Comparison of ENCODE assay signal across 8 cellular contexts in the genomic region with DNA sequence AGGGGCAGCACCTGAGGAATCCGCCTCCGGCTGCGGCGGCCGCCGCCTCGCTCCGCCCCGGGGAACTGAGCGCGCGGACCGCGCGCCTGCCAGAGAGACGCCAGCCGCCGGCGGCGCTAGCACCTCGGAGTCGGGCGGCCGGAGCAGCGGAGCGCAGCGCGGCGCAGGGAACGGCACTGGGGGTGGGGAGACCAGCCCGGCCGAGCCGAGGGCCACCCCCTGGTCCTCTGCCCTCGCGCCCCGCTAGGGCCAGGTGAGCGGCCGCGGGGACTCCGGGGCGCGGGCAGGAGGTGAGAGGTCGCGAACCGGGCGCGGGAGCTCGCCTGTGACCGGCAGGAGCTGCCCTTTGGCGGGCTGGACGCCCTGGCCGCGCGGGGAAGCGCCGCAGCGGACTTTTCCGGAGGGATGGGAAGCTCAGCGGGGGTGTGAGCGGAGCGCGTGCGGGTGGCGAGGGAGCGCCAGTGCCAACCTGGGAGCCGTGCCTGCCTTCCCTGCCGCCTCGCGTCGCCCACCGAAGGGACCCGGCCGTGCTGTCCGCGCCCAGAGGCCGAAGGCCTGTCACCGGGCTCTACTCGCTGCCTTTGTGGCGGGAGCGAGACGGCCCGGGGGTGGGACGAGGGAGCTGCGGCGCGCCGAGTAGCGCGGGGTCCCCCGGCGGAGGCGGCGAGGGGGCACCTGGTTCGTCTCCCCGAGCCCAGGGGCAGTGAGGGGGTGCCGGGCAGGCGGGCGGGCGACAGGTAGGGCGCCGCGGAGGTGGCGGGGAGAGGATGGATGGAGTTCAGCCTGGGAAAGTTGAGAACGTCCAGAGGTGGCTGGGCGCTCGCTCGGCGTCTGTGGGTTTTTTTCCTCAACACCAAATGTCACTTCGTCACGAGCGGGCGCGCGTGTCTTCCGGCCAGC. TPM values are rescaled to one million over a fixed set of nuclear protein-coding genes. Genes with fewer than 3 reads are reported as not detected.
DNase-seq lines count a peak whose midpoint lies in the region; ATAC-seq and TF ChIP-seq lines count a peak whose summit lies in the region.

GREB1L (plus strand) TSS at position 92 of the 900 bp plus-strand sequence. CDS start 141,287 bp downstream, outside the sequence.

- no peaks in the 10 kb centered on the region for H3K9me3 Mint-ChIP-seq in T-helper 2 cell treated with Interferon-gamma antibody and Interleukin-4, amounts not matched to agents 5 μg/mL and 100 μg/mL, for 36 hours
- H3K9me3 Mint-ChIP-seq in naive B cell (peaks cover 0 to 5% (median 3%) of the 10 kb centered on the region in 7 donors), type B pancreatic cell (no peaks in the 10 kb centered on the region)

- peaks cover 57% of the 10 kb centered on the region for H3K27me3 Mint-ChIP-seq in T-helper 2 cell treated with Interferon-gamma antibody and Interleukin-4, amounts not matched to agents 5 μg/mL and 100 μg/mL, for 36 hours (ENCODE audit: low read depth)
- H3K27me3 Mint-ChIP-seq in naive B cell, result peaks cover 45 to 71% (median 55%) of the 10 kb centered on the region in 3 donors
- peaks cover 53% of the 10 kb centered on the region for H3K27me3 Mint-ChIP-seq in type B pancreatic cell

- H3K79me2 ChIP-seq in fibroblast of lung (ENCODE audit: control insufficient read depth, insufficient read depth, low read length), result no peaks in the 10 kb centered on the region

- peak within 1 kb of the TSS; percentile 23 for H3K9ac ChIP-seq in fibroblast of lung (ENCODE audit: insufficient read depth, low read length)

- TF ChIP-seq CTCF in GM06990 (IDR thresholded peaks at IDR 0.05; ENCODE audit: insufficient read depth, low read length, poor library complexity, severe bottlenecking) (no peak), fibroblast of lung (conservative IDR thresholded peaks at IDR 0.05 in 1 of 2, IDR thresholded peaks at IDR 0.05 in 1 of 2; ENCODE audit: low read depth in 1 of 2, low read length in 2 of 2) (no peak), type B pancreatic cell (conservative IDR thresholded peaks at IDR 0.05) (peak; percentile 60)

- peak; percentile 14 for DNase-seq in GM06990 (ENCODE audit: extremely low read depth, insufficient read length)
- DNase-seq in HT1080 (ENCODE audit: low read depth), result peak; percentile 67
- no peak for DNase-seq in T-helper 2 cell treated with Interferon-gamma antibody and Interleukin-4, amounts not matched to agents 5 μg/mL and 100 μg/mL, for 36 hours (ENCODE audit: low spot score)
- DNase-seq in fibroblast of lung (ENCODE audit: low read depth in 2 of 2), result peak; percentile 21 to 69
- DNase-seq in naive B cell, result no peak
- DNase-seq in type B pancreatic cell (ENCODE audit: extremely low spot score, unreplicated experiment), result peak; percentile 83
- no peak for DNase-seq in activated effector memory CD4-positive, alpha-beta T cell treated with anti-CD3 and anti-CD28 coated beads, Interleukin-2, amount 50 U/mL, for 16 hours
- DNase-seq in LoVo (ENCODE audit: low spot score), result no peak

- H3K36me3 Mint-ChIP-seq in T-helper 2 cell treated with Interferon-gamma antibody and Interleukin-4, amounts not matched to agents 5 μg/mL and 100 μg/mL, for 36 hours (ENCODE audit: low read depth), result no peaks in the 10 kb centered on the region
- H3K36me3 Mint-ChIP-seq in naive B cell, result no peaks in the 10 kb centered on the region
- no peaks in the 10 kb centered on the region for H3K36me3 Mint-ChIP-seq in type B pancreatic cell

- peak within 1 kb of the TSS; percentile 75 for H3K4me2 ChIP-seq in fibroblast of lung (ENCODE audit: extremely low read depth, insufficient read depth, low read length)

- H3K4me3 ChIP-seq in GM06990 (replicated peaks; ENCODE audit: low read depth, low read length) (no peak within 1 kb of the TSS), fibroblast of lung (replicated peaks in 1 of 4; ENCODE audit: control extremely low read depth in 1 of 4, insufficient read depth in 1 of 4, low read depth in 3 of 4, low read length in 4 of 4) (peak within 1 kb of the TSS; percentile 12 to 49 (median 41))

- no peaks in the 10 kb centered on the region for H3K4me1 ChIP-seq in fibroblast of lung (ENCODE audit: control insufficient read depth, extremely low read depth, insufficient read depth, low read length)

- peak within 1 kb of the TSS; percentile 9 for H2AFZ ChIP-seq in fibroblast of lung (ENCODE audit: low read length)

- H3K36me3 ChIP-seq in GM06990 (ENCODE audit: control insufficient read depth, insufficient read depth, low read length) (no peaks in the 10 kb centered on the region), fibroblast of lung (ENCODE audit: control insufficient read depth, insufficient read depth, low read length) (no peaks in the 10 kb centered on the region)

- H3K4me1 Mint-ChIP-seq in T-helper 2 cell treated with Interferon-gamma antibody and Interleukin-4, amounts not matched to agents 5 μg/mL and 100 μg/mL, for 36 hours (ENCODE audit: low read depth), result no peaks in the 10 kb centered on the region
- H3K4me1 Mint-ChIP-seq in naive B cell (peaks cover 0 to 10% (median 5%) of the 10 kb centered on the region in 3 donors), type B pancreatic cell (ENCODE audit: unreplicated experiment) (no peaks in the 10 kb centered on the region)

- ATAC-seq in naive B cell (ENCODE audit: low read depth in 2 of 2), result no peak

- H4K20me1 ChIP-seq in fibroblast of lung (ENCODE audit: control insufficient read depth, extremely low read depth, insufficient read depth, low read length), result no peaks in the 10 kb centered on the region

- H3K9me3 ChIP-seq in fibroblast of lung (ENCODE audit: control insufficient read depth, insufficient read depth, low read depth, low read length), result no peaks in the 10 kb centered on the region

- H3K27ac ChIP-seq in fibroblast of lung (ENCODE audit: insufficient read depth, low read length), result no peak within 1 kb of the TSS

- H3K4me3 Mint-ChIP-seq in T-helper 2 cell treated with Interferon-gamma antibody and Interleukin-4, amounts not matched to agents 5 μg/mL and 100 μg/mL, for 36 hours, result peak within 1 kb of the TSS; percentile 40
- H3K4me3 Mint-ChIP-seq in naive B cell (peak within 1 kb of the TSS in 7 of 8 donors; percentile 42 to 82 (median 65)), type B pancreatic cell (peak within 1 kb of the TSS; percentile 89)

- H3K27me3 ChIP-seq in GM06990 (replicated peaks; ENCODE audit: control insufficient read depth, insufficient read depth, low read length) (no peaks in the 10 kb centered on the region; the same call in none of the 2 replicates), fibroblast of lung (ENCODE audit: control insufficient read depth, insufficient read depth, low read length) (peaks cover 31% of the 10 kb centered on the region)

- H3K27ac Mint-ChIP-seq in T-helper 2 cell treated with Interferon-gamma antibody and Interleukin-4, amounts not matched to agents 5 μg/mL and 100 μg/mL, for 36 hours, result no peak within 1 kb of the TSS
- peak within 1 kb of the TSS in 1 of 6 donors; percentile 88 for H3K27ac Mint-ChIP-seq in naive B cell
- peak within 1 kb of the TSS; percentile 11 for H3K27ac Mint-ChIP-seq in type B pancreatic cell

RNA-seq across cellular contexts. Expression of gene GREB1L, which starts in this region (rescaled TPM):
- 3.0 and 4.1 TPM in 2 replicates for total RNA-seq in HT1080 (2014; rRNA removed; shearing (Covaris generic))
- 3.3 and 4.1 TPM in 2 replicates for polyA plus RNA-seq in HT1080 (2015; cell fraction: cytosol; rRNA removed)
- 5.9 and 6.4 TPM in 2 replicates for polyA plus RNA-seq in HT1080 (2015; cell fraction: nucleus; rRNA removed)
- 0.26 and 0.33 TPM in 2 replicates for total RNA-seq in fibroblast of lung
- polyA plus RNA-seq in fibroblast of lung, result 0.11 and 0.41 TPM in 2 replicates
- polyA plus RNA-seq in fibroblast of lung (2012), result 0.03 and 0.36 TPM in 2 replicates
- polyA minus RNA-seq in fibroblast of lung (ENCODE audit: low replicate concordance), result not detected in 2 replicates
- under 1 TPM in 3 of 6 donors, not detected in 3; 0.06 to 0.25 (median 0.15) TPM for polyA plus RNA-seq in naive B cell (ENCODE audit: low read depth in 6 of 6)
- 3.6 and 6.5 TPM in 2 replicates for total RNA-seq in type B pancreatic cell (ENCODE audit: low replicate concordance)

Comparison
In these comparisons a context has a peak if more than half of its experiments do, and no peak if none do; other contexts are left out.
1. Peak in DNase-seq, H3K4me3 ChIP-seq, H3K9ac ChIP-seq and H3K4me2 ChIP-seq in fibroblast of lung; RNA of the gene not detected or under 1 TPM.
2. DNase-seq: peak in GM06990 (single experiment), HT1080 (single experiment) and type B pancreatic cell (single experiment); none in T-helper 2 cell treated with Interferon-gamma antibody and Interleukin-4, amounts not matched to agents 5 μg/mL and 100 μg/mL, for 36 hours (single experiment), naive B cell (single experiment), activated effector memory CD4-positive, alpha-beta T cell treated with anti-CD3 and anti-CD28 coated beads, Interleukin-2, amount 50 U/mL, for 16 hours (single experiment) and LoVo (single experiment).
3. Peak in every context shown above with its lines, with median percentiles within 50 percentile points of each other: H3K4me3 Mint-ChIP-seq.